ENCODE assay signal across 27 cellular contexts in the genomic region with DNA sequence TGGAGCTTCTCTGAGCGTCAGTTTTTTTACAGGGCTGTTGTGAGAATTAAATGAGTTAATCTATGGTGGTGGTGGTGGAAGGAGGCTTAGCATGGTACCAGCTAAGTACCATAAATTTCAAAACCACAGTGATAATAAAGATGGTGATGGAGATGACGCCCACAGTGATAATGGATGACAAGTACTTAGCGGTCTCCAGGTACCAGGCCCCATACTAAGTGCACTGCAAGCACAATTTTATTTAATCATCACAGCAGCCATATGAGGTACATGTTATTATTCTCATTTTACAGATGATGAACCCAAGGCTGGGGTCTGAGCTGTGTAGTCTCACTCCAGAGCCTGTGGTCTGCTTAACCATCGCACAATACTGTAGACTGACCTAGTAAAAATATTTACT.
"Had no signal": no experiment of that assay in that cellular context is flagged by ENCODE, and none has a peak within 500 bp of the region (broad histone marks: within the 10 kb centered on the region; RNA-seq: fewer than 3 reads in every experiment).

No MANE protein-coding gene starts in this region.

- H3K36me3 ChIP-seq: stomach, suprapubic skin, thoracic aorta, thyroid gland, tibial artery, tibial nerve, transverse colon, upper lobe of left lung, upper lobe of right lung, uterus, vagina had no signal

- ATAC-seq: stimulated activated effector memory CD8-positive, alpha-beta T cell treated with anti-CD3 and anti-CD28 coated beads, Interleukin-12 subunit alpha, Interleukin-12 subunit beta, amount 100 ng/mL, for 72 hours; stimulated activated memory B cell treated with anti-CD40 and anti-IgM and Interleukin-4, amounts not matched to agents 10 μg/mL and 1 μg/mL and 100 μg/mL, for 72 hours; stimulated activated naive B cell treated with anti-CD40 and anti-IgM and Interleukin-4, amounts not matched to agents 10 μg/mL and 1 μg/mL and 100 μg/mL, for 72 hours; stimulated activated naive CD8-positive, alpha-beta T cell treated with anti-CD3 and anti-CD28 coated beads, Interleukin-15, amount 100 ng/mL, for 72 hours; stimulated activated naive CD8-positive, alpha-beta T cell treated with anti-CD3 and anti-CD28 coated beads, Interleukin-15, Interleukin-2, amounts not matched to agents 100 U/mL and 50 U/mL, for 24 hours; upper lobe of right lung had no signal

- H3K4me3 ChIP-seq: stomach, suprapubic skin, testis, thoracic aorta, thyroid gland, tibial artery, tibial nerve, transverse colon, upper lobe of left lung, upper lobe of right lung, uterus, vagina had no signal

- H3K27me3 ChIP-seq: suprapubic skin, testis, thyroid gland, tibial artery, tibial nerve, transverse colon, upper lobe of left lung, upper lobe of right lung, uterus, vagina had no signal

- H3K9me3 ChIP-seq: suprapubic skin, testis, thoracic aorta, thyroid gland, transverse colon, upper lobe of left lung, upper lobe of right lung, uterus, vagina had no signal

- H3K27ac ChIP-seq: stomach, suprapubic skin, testis, thoracic aorta, thyroid gland, tibial artery, tibial nerve, transverse colon, upper lobe of left lung, upper lobe of right lung, uterus, vagina had no signal

- H3K4me1 ChIP-seq: stomach, suprapubic skin, testis, thyroid gland, tibial artery, tibial nerve, transverse colon, upper lobe of left lung, upper lobe of right lung, uterus, vagina had no signal

- FAIRE-seq: urothelium cell line had no signal

- DNase-seq: stimulated activated CD4-positive, alpha-beta T cell treated with anti-CD3 and anti-CD28 coated beads, Interleukin-2, amount 100 ng/mL, for 48 hours; stimulated activated CD4-positive, alpha-beta T cell treated with anti-CD3 and anti-CD28 coated beads, Interleukin-4, amount 100 ng/mL, for 1 hour; stimulated activated CD4-positive, alpha-beta T cell treated with anti-CD3 and anti-CD28 coated beads, Interleukin-4, amount 100 ng/mL, for 24 hours; stimulated activated CD4-positive, alpha-beta T cell treated with anti-CD3 and anti-CD28 coated beads, Interleukin-4, amount 100 ng/mL, for 4 hours; stimulated activated CD8-positive, alpha-beta memory T cell treated with anti-CD3 and anti-CD28 coated beads, Interleukin-4, amount 100 ng/mL, for 48 hours; stimulated activated naive B cell treated with anti-CD40 and anti-IgM and Interleukin-4, amounts not matched to agents 10 μg/mL and 1 μg/mL and 100 μg/mL, for 72 hours; stimulated activated naive CD4-positive, alpha-beta T cell; stimulated activated naive CD4-positive, alpha-beta T cell treated with Interleukin-2 at 50 U/mL for 16 hours; stimulated activated naive CD8-positive, alpha-beta T cell treated with anti-CD3 and anti-CD28 coated beads, Interleukin-15, amount 100 ng/mL, for 72 hours; stimulated activated naive CD8-positive, alpha-beta T cell treated with anti-CD3 and anti-CD28 coated beads, Interleukin-15, Interleukin-2, amounts not matched to agents 100 U/mL and 50 U/mL, for 24 hours; stomach; substantia nigra; testis; thyroid gland; tibial artery; transverse colon; trophoblast cell; upper lobe of right lung; uterus had no signal
